Comparison of ENCODE assay signal across 15 cellular contexts in genomic region chr2:201203916-201204654, GRCh38. TPM values are rescaled to one million over a fixed set of nuclear protein-coding genes. Genes with fewer than 3 reads are reported as not detected.
A peak's percentile ranks its signal among the peaks of the same experiment; 100 is the strongest.
DNase-seq lines count a peak whose midpoint lies in the region; ATAC-seq, FAIRE-seq and TF ChIP-seq lines count a peak whose summit lies in the region.
"Had no signal": no experiment of that assay in that cellular context is flagged by ENCODE, and none has a peak within 500 bp of the region (broad histone marks: within the 10 kb centered on the region; RNA-seq: fewer than 3 reads in every experiment).

No MANE protein-coding gene starts in this region.

- H3K4me2 ChIP-seq in H1 (ENCODE audit: insufficient read depth in 1 of 2, low read depth in 2 of 2, low read length in 2 of 2) (no peak overlapping the region), HepG2 (ENCODE audit: low read depth, low read length) (peak overlapping the region; percentile 73)

- H3K27me3 ChIP-seq in AG04450 (ENCODE audit: control insufficient read depth, insufficient read depth, low read length) (no peaks in the 10 kb centered on the region), H1 (replicated peaks in 1 of 4; ENCODE audit: control insufficient read depth in 3 of 4, extremely low read depth in 1 of 4, insufficient read depth in 3 of 4, low read length in 3 of 4) (no peaks in the 10 kb centered on the region), HepG2 (ENCODE audit: control insufficient read depth in 1 of 2, insufficient read depth in 2 of 2, low read length in 2 of 2) (no peaks in the 10 kb centered on the region)
- H3K27me3 ChIP-seq: uterus had no signal

- no peak overlapping the region for H3K18ac ChIP-seq in H1 (ENCODE audit: extremely low read depth, low read length)

- 92% methylated on average over 6 of the region's 6 CpGs; no CpG with 5 or more reads in 1 of the 2 experiments for WGBS in H1 (ENCODE audit: extremely low coverage in 1 of 2, insufficient coverage in 1 of 2, insufficient read length in 1 of 2, insufficient replicate concordance in 2 of 2, low coverage in 1 of 2, low lambda C conversion rate in 2 of 2, missing lambda C conversion rate in 1 of 2), 2 experiments
- 57% methylated on average over 6 of the region's 6 CpGs for WGBS in HepG2 (ENCODE audit: low lambda C conversion rate)

- H3K79me2 ChIP-seq in H1 (ENCODE audit: control insufficient read depth in 1 of 2, insufficient read depth in 2 of 2, low read length in 2 of 2) = no peaks in the 10 kb centered on the region
- no peaks in the 10 kb centered on the region for H3K79me2 ChIP-seq in HepG2 (ENCODE audit: insufficient read depth, low read length)

- no peak overlapping the region for H2AFZ ChIP-seq in H1 (ENCODE audit: low read length)
- no peak overlapping the region for H2AFZ ChIP-seq in HepG2 (ENCODE audit: low read length)

- H4K20me1 ChIP-seq in H1 (replicated peaks in 1 of 2; ENCODE audit: control insufficient read depth in 1 of 2, insufficient read depth in 2 of 2, low read length in 2 of 2) = no peaks in the 10 kb centered on the region
- H4K20me1 ChIP-seq in HepG2 (ENCODE audit: insufficient read depth, low read length) = no peaks in the 10 kb centered on the region

- no peak overlapping the region for H2BK12ac ChIP-seq in H1 (ENCODE audit: low read depth, low read length)

- no peak overlapping the region for H3K14ac ChIP-seq in H1 (ENCODE audit: insufficient read length)

- intact Hi-C loops in HepG2 (cut with micrococcal nuclease; ENCODE audit: unreplicated experiment) (loop anchor here (1.0 kb wide), 2 partner anchors 21 to 28 kb away; partner anchors contain the start of gene CASP10), posterior cingulate gyrus (cut with DNase I) (no loop called here)

- no peak overlapping the region for H2BK5ac ChIP-seq in H1 (ENCODE audit: low read depth, low read length)

- in situ Hi-C loops in HepG2 (cut with HindIII; ENCODE audit: extremely low pct_ligation_motif_present, low pct_unique_long_range_greater_than_20kb) = no loop called here

- no peak overlapping the region for H2BK120ac ChIP-seq in H1 (replicated peaks; ENCODE audit: low read depth, low read length)

- H3K79me1 ChIP-seq in H1 (ENCODE audit: low read depth, low read length) = no peaks in the 10 kb centered on the region

- no peak overlapping the region for H4K5ac ChIP-seq in H1 (ENCODE audit: insufficient read length, low read depth, low read length)

- TF ChIP-seq POLR2A in H1 (IDR thresholded peaks at IDR 0.05; ENCODE audit: control extremely low read depth in 1 of 2, low read depth in 2 of 2, low read length in 2 of 2) (no peak), HepG2 (IDR thresholded peaks at IDR 0.05; ENCODE audit: insufficient read depth in 1 of 2, low read depth in 2 of 2, low read length in 2 of 2) (no peak; a peak in 1 of 4 replicates)

- no peak for FAIRE-seq in H1 (lab: Jason Lieb, UNC)
- peak; percentile 12 for FAIRE-seq in HepG2 (lab: Jason Lieb, UNC)

- no peak for TF ChIP-seq RAD21 in H1 (IDR thresholded peaks at IDR 0.05 in 1 of 2, conservative IDR thresholded peaks at IDR 0.05 in 1 of 2; ENCODE audit: low read depth in 2 of 2, low read length in 2 of 2)
- no peak for TF ChIP-seq RAD21 in HepG2 (CRISPR knock-in tag; IDR thresholded peaks at IDR 0.05)

- H2BK20ac ChIP-seq in H1 (ENCODE audit: low read length) = no peak overlapping the region

- DNase-seq in AG04450 (ENCODE audit: low read depth, low spot score) = peak; percentile 34
- peak; percentile 52 for DNase-seq in HFF-Myc (ENCODE audit: extremely low read depth, low read depth)
- DNase-seq in H1 (ENCODE audit: low read depth in 1 of 2, low spot score in 2 of 2) = no peak
- no peak for DNase-seq in HepG2 (ENCODE audit: low spot score)
- no peak for DNase-seq in activated CD4-positive, alpha-beta T cell treated with anti-CD3 and anti-CD28 coated beads, Interleukin-2, amount 50 U/mL, for 48 hours
- no peak for DNase-seq in posterior cingulate gyrus
- no peak for DNase-seq in nucleus accumbens (lab: John Stamatoyannopoulos, UW)
- DNase-seq in SW 1271 (lab: John Stamatoyannopoulos, UW) = no peak
- DNase-seq: AML-193; anterior cingulate cortex; NCI-H510A; stimulated activated CD8-positive, alpha-beta memory T cell treated with anti-CD3 and anti-CD28 coated beads, Interleukin-4, amount 100 ng/mL, for 48 hours had no signal

- CTCF ChIA-PET in AG04450 (lab: Charles Lee) = interaction anchor here (0.7 kb wide), 1 partner anchor 669 kb away, joined by 3 read pairs; no protein-coding TSS in a partner anchor
- CTCF ChIA-PET in H1 (lab: Charles Lee; ENCODE audit: partially characterized antibody) = interaction anchor here (1.0 to 2.0 kb wide), 2 partner anchors 22 to 28 kb away, joined by 3 to 6 read pairs; no protein-coding TSS in a partner anchor
- CTCF ChIA-PET in HepG2 (lab: Yijun Ruan, JAX; ENCODE audit: low intra/inter-chr PET ratio, low total read pairs) = no interaction called here

- no peak overlapping the region for H3K23ac ChIP-seq in H1 (ENCODE audit: insufficient read length)

- no peak overlapping the region for H3K27ac ChIP-seq in AG04450 (ENCODE audit: low read depth, low read length)
- H3K27ac ChIP-seq in H1 (ENCODE audit: low read depth, low read length) = no peak overlapping the region
- peak overlapping the region; percentile 97 for H3K27ac ChIP-seq in HepG2 (ENCODE audit: extremely low read length, insufficient read depth, low read length)
- H3K27ac ChIP-seq: RWPE1, uterus had no signal

- H3K9me3 ChIP-seq in AG04450 (ENCODE audit: control insufficient read depth, insufficient read depth, low read length) = no peaks in the 10 kb centered on the region
- no peaks in the 10 kb centered on the region for H3K9me3 ChIP-seq in H1 (ENCODE audit: insufficient read depth in 2 of 2, low read depth in 1 of 2, low read length in 1 of 2)
- H3K9me3 ChIP-seq in HepG2 (ENCODE audit: low read length) = no peaks in the 10 kb centered on the region
- H3K9me3 ChIP-seq: uterus had no signal

- no peak for TF ChIP-seq CTCF in AG04450 (IDR thresholded peaks at IDR 0.05; ENCODE audit: low read depth, low read length)
- TF ChIP-seq CTCF in HFF-Myc (IDR thresholded peaks at IDR 0.05; ENCODE audit: low read depth, low read length, missing control alignments) = no peak
- TF ChIP-seq CTCF in H1 (IDR thresholded peaks at IDR 0.05; ENCODE audit: control extremely low read depth in 1 of 3, insufficient read depth in 1 of 3, low read depth in 1 of 3, low read length in 3 of 3) = no peak
- TF ChIP-seq CTCF in HepG2 (CRISPR knock-in tag; IDR thresholded peaks at IDR 0.05) = no peak

- 0 out of 2 replicates have a peak overlapping the region, but pooled peaks have one; percentile 4 for H4K8ac ChIP-seq in H1 (ENCODE audit: extremely low read depth, insufficient read depth, low read length)

- POLR2A ChIA-PET in AG04450 (lab: Yijun Ruan, JAX) (interaction anchor here (0.7 kb wide), 1 partner anchor 738 kb away, joined by 5 read pairs; no protein-coding TSS in a partner anchor), H1 (lab: Charles Lee; ENCODE audit: partially characterized antibody) (interaction anchor here (0.6 kb wide), 1 partner anchor 418 kb away, joined by 3 read pairs; no protein-coding TSS in a partner anchor), HepG2 (lab: Yijun Ruan, JAX) (interaction anchor here (1.2 to 6.2 kb wide), 11 partner anchors 9 to 315 kb away, joined by 3 to 102 read pairs (median 11); partner anchors contain the start of genes CASP10, CFLAR, NIF3L1 and ORC2)

- no peak overlapping the region for H2BK15ac ChIP-seq in H1 (ENCODE audit: low read length)

- H3K4me3 ChIP-seq in AG04450 (ENCODE audit: low read depth, low read length) (no peak overlapping the region), HFF-Myc (replicated peaks; ENCODE audit: low read depth, low read length) (no peak overlapping the region), H1 (ENCODE audit: extremely low read depth in 1 of 4, insufficient read depth in 2 of 4, low read depth in 3 of 4, low read length in 4 of 4) (no peak overlapping the region), HepG2 (replicated peaks in 1 of 3; ENCODE audit: insufficient read depth in 1 of 3, low read depth in 2 of 3, low read length in 3 of 3) (peak overlapping the region; percentile 11 to 53 (median 12); a peak in 4 of 6 replicates)
- H3K4me3 ChIP-seq: uterus had no signal

- H3K56ac ChIP-seq in H1 (replicated peaks; ENCODE audit: insufficient read length, low read depth, low read length) = no peak overlapping the region

- H2AK5ac ChIP-seq in H1 (ENCODE audit: low read depth, low read length) = no peak overlapping the region

- H3K9ac ChIP-seq in H1 (replicated peaks in 1 of 4; ENCODE audit: extremely low read depth in 1 of 4, low read depth in 3 of 4, low read length in 3 of 4) = no peak overlapping the region
- H3K9ac ChIP-seq in HepG2 (ENCODE audit: insufficient read depth, low read depth, low read length) = peak overlapping the region; percentile 84

- peak; percentile 28 for ATAC-seq in HepG2

- no peak overlapping the region for H3K4ac ChIP-seq in H1 (replicated peaks; ENCODE audit: insufficient read length, low read depth, low read length)

- no peaks in the 10 kb centered on the region; a peak in 1 of 7 replicates for H3K4me1 ChIP-seq in H1 (replicated peaks in 1 of 4; ENCODE audit: control insufficient read depth in 3 of 4, insufficient read depth in 4 of 4, low read length in 3 of 4)
- H3K4me1 ChIP-seq in HepG2 (ENCODE audit: insufficient read depth, low read length) = peaks cover 52% of the 10 kb centered on the region
- H3K4me1 ChIP-seq: uterus had no signal

- H3K36me3 ChIP-seq in H1 (ENCODE audit: control insufficient read depth in 2 of 4, insufficient read depth in 4 of 4, low read length in 3 of 4) = no peaks in the 10 kb centered on the region
- peaks cover 15 to 40% of the 10 kb centered on the region in 2 experiments for H3K36me3 ChIP-seq in HepG2 (replicated peaks in 1 of 2; ENCODE audit: control insufficient read depth in 1 of 2, insufficient read depth in 2 of 2, low read length in 2 of 2)
- H3K36me3 ChIP-seq: uterus had no signal

- BruUV-seq in HepG2 (replicated peaks; lab: Mats Ljungman, UMichigan) = TSS peak; percentile 99

- H3K23me2 ChIP-seq in H1 (ENCODE audit: low read depth, low read length) = no peaks in the 10 kb centered on the region

- H4K91ac ChIP-seq in H1 (replicated peaks; ENCODE audit: insufficient read length, low read length) = no peak overlapping the region

- TF ChIP-seq EP300 in H1 (IDR thresholded peaks at IDR 0.05; ENCODE audit: borderline replicate concordance in 1 of 2, low read depth in 2 of 2, low read length in 2 of 2) (no peak), HepG2 (IDR thresholded peaks at IDR 0.05; ENCODE audit: low read depth in 2 of 2, low read length in 2 of 2) (no peak), HepG2 (CRISPR knock-in tag; IDR thresholded peaks at IDR 0.05; ENCODE audit: borderline replicate concordance) (no peak)

RNA-seq across cellular contexts. Expression of gene CASP10, which starts 21.1 kb away (rescaled TPM):
- polyA plus RNA-seq in AG04450 (2011; rRNA removed) = 1.5 and 2.6 TPM in 2 replicates
- polyA minus RNA-seq in AG04450 (2011; rRNA and poly(A)+ RNA removed) = 2.8 and 3.2 TPM in 2 replicates
- total RNA-seq in H1 (2021; fragmentation: NEBNext Ultra II Directional; extraction: Animal tissue kit (Norgen Biotek cat#: 25700)) = 4.0 and 4.2 TPM in 2 replicates
- polyA plus RNA-seq in H1 (2011; rRNA removed) = 2.0 and 2.3 TPM in 2 replicates
- polyA plus RNA-seq in H1 (2011; cell fraction: cytosol; rRNA removed) = 2.8 TPM
- 2.9 TPM for polyA plus RNA-seq in H1 (2011; cell fraction: nucleus; rRNA removed)
- 2.7 to 3.2 TPM (median 3.0 TPM) in 4 replicates for polyA plus RNA-seq in H1 (2012, experiment 1 of 2)
- 1.2 TPM for polyA plus RNA-seq in H1 (2012, experiment 2 of 2)
- polyA plus RNA-seq in H1 (2013, experiment 1 of 2) = 2.4 TPM
- 1.4 TPM for polyA plus RNA-seq in H1 (2013, experiment 2 of 2)
- polyA minus RNA-seq in H1 (2011; rRNA and poly(A)+ RNA removed) = 7.1 and 7.9 TPM in 2 replicates
- 3.2 TPM for polyA minus RNA-seq in H1 (2011; cell fraction: cytosol; rRNA and poly(A)+ RNA removed)
- polyA minus RNA-seq in H1 (2011; cell fraction: nucleus; rRNA and poly(A)+ RNA removed) = 8.9 TPM
- total RNA-seq in HepG2 (2016; rRNA removed; fragmentation: Illumina TruSeq; extraction: Trizol) = 22.2 and 31.1 TPM in 2 replicates
- 1.6 and 2.2 TPM in 2 replicates for total RNA-seq in HepG2 (2016; cell fraction: cytosol; rRNA removed; fragmentation: Illumina TruSeq; extraction: Trizol; ENCODE audit: low read depth)
- 22.9 and 30.3 TPM in 2 replicates for total RNA-seq in HepG2 (2016; cell fraction: insoluble cytoplasmic fraction; rRNA removed; fragmentation: Illumina TruSeq; extraction: Trizol)
- total RNA-seq in HepG2 (2016; cell fraction: membrane; rRNA removed; fragmentation: Illumina TruSeq; extraction: Trizol) = 6.6 and 8.3 TPM in 2 replicates
- 26.9 and 27.1 TPM in 2 replicates for total RNA-seq in HepG2 (2016; cell fraction: nucleus; rRNA removed; fragmentation: Illumina TruSeq; extraction: Trizol)
- 23.8 and 25.1 TPM in 2 replicates for polyA plus RNA-seq in HepG2 (2011; rRNA removed)
- 12.7 and 16.6 TPM in 2 replicates for polyA plus RNA-seq in HepG2 (2011; cell fraction: cytosol; rRNA removed)
- polyA plus RNA-seq in HepG2 (2011; cell fraction: nucleus; rRNA removed) = 24.5 and 34.7 TPM in 2 replicates
- 11.2 and 17.0 TPM in 2 replicates for polyA plus RNA-seq in HepG2 (2012)
- polyA plus RNA-seq in HepG2 (2016; cell fraction: cytosol; fragmentation: Illumina TruSeq; extraction: Trizol; ENCODE audit: low read depth) = 0.84 and 1.2 TPM in 2 replicates
- 14.4 and 15.3 TPM in 2 replicates for polyA plus RNA-seq in HepG2 (2016; cell fraction: insoluble cytoplasmic fraction; fragmentation: Illumina TruSeq; extraction: Trizol; ENCODE audit: low read depth)
- polyA plus RNA-seq in HepG2 (2016; cell fraction: membrane; fragmentation: Illumina TruSeq; extraction: Trizol; ENCODE audit: low read depth) = 1.9 and 2.2 TPM in 2 replicates
- 20.1 and 22.5 TPM in 2 replicates for polyA plus RNA-seq in HepG2 (2016; cell fraction: nucleus; fragmentation: Illumina TruSeq; extraction: Trizol; ENCODE audit: insufficient read depth, low read depth)
- polyA minus RNA-seq in HepG2 (2011; rRNA and poly(A)+ RNA removed; ENCODE audit: low replicate concordance) = 7.9 and 31.1 TPM in 2 replicates
- polyA minus RNA-seq in HepG2 (2011; cell fraction: cytosol; rRNA and poly(A)+ RNA removed) = 14.6 and 20.1 TPM in 2 replicates
- 47.4 and 79.1 TPM in 2 replicates for polyA minus RNA-seq in HepG2 (2011; cell fraction: nucleus; rRNA and poly(A)+ RNA removed)
- polyA plus RNA-seq: neural cell had no signal

RNA-seq across cellular contexts. Expression of gene CASP8, which starts 56.3 kb away (rescaled TPM):
- polyA plus RNA-seq in AG04450 (2011; rRNA removed) (17.4 and 20.8 TPM in 2 replicates), H1 (2011; rRNA removed) (2.3 and 2.8 TPM in 2 replicates), HepG2 (2011; rRNA removed) (25.0 and 28.0 TPM in 2 replicates)
- 11.0 and 13.9 TPM in 2 replicates for polyA minus RNA-seq in AG04450 (2011; rRNA and poly(A)+ RNA removed)
- 3.6 and 3.7 TPM in 2 replicates for total RNA-seq in H1 (2021; fragmentation: NEBNext Ultra II Directional; extraction: Animal tissue kit (Norgen Biotek cat#: 25700))
- 3.0 TPM for polyA plus RNA-seq in H1 (2011; cell fraction: cytosol; rRNA removed)
- 2.6 TPM for polyA plus RNA-seq in H1 (2011; cell fraction: nucleus; rRNA removed)
- 3.0 to 5.0 TPM (median 3.7 TPM) in 4 replicates for polyA plus RNA-seq in H1 (2012, experiment 1 of 2)
- 1.2 TPM for polyA plus RNA-seq in H1 (2012, experiment 2 of 2)
- 4.1 TPM for polyA plus RNA-seq in H1 (2013, experiment 1 of 2)
- polyA plus RNA-seq in H1 (2013, experiment 2 of 2) = 3.2 TPM
- polyA minus RNA-seq in H1 (2011; rRNA and poly(A)+ RNA removed) = 4.2 and 4.3 TPM in 2 replicates
- polyA minus RNA-seq in H1 (2011; cell fraction: cytosol; rRNA and poly(A)+ RNA removed) = 2.9 TPM
- 8.3 TPM for polyA minus RNA-seq in H1 (2011; cell fraction: nucleus; rRNA and poly(A)+ RNA removed)
- 52.8 and 60.9 TPM in 2 replicates for total RNA-seq in HepG2 (2016; rRNA removed; fragmentation: Illumina TruSeq; extraction: Trizol)
- total RNA-seq in HepG2 (2016; cell fraction: cytosol; rRNA removed; fragmentation: Illumina TruSeq; extraction: Trizol; ENCODE audit: low read depth) = 4.5 and 4.7 TPM in 2 replicates
- total RNA-seq in HepG2 (2016; cell fraction: insoluble cytoplasmic fraction; rRNA removed; fragmentation: Illumina TruSeq; extraction: Trizol) = 53.5 and 59.7 TPM in 2 replicates
- total RNA-seq in HepG2 (2016; cell fraction: membrane; rRNA removed; fragmentation: Illumina TruSeq; extraction: Trizol) = 8.5 and 10.6 TPM in 2 replicates
- total RNA-seq in HepG2 (2016; cell fraction: nucleus; rRNA removed; fragmentation: Illumina TruSeq; extraction: Trizol) = 51.8 and 63.9 TPM in 2 replicates
- polyA plus RNA-seq in HepG2 (2011; cell fraction: cytosol; rRNA removed) = 10.5 and 15.9 TPM in 2 replicates
- polyA plus RNA-seq in HepG2 (2011; cell fraction: nucleus; rRNA removed) = 57.5 and 66.0 TPM in 2 replicates
- 20.2 and 27.3 TPM in 2 replicates for polyA plus RNA-seq in HepG2 (2012)
- 1.3 and 1.7 TPM in 2 replicates for polyA plus RNA-seq in HepG2 (2016; cell fraction: cytosol; fragmentation: Illumina TruSeq; extraction: Trizol; ENCODE audit: low read depth)
- polyA plus RNA-seq in HepG2 (2016; cell fraction: insoluble cytoplasmic fraction; fragmentation: Illumina TruSeq; extraction: Trizol; ENCODE audit: low read depth) = 45.6 and 48.1 TPM in 2 replicates
- 4.1 and 5.4 TPM in 2 replicates for polyA plus RNA-seq in HepG2 (2016; cell fraction: membrane; fragmentation: Illumina TruSeq; extraction: Trizol; ENCODE audit: low read depth)
- 61.4 and 62.4 TPM in 2 replicates for polyA plus RNA-seq in HepG2 (2016; cell fraction: nucleus; fragmentation: Illumina TruSeq; extraction: Trizol; ENCODE audit: insufficient read depth, low read depth)
- polyA minus RNA-seq in HepG2 (2011; rRNA and poly(A)+ RNA removed; ENCODE audit: low replicate concordance) = 16.2 and 17.9 TPM in 2 replicates
- 16.5 and 18.2 TPM in 2 replicates for polyA minus RNA-seq in HepG2 (2011; cell fraction: cytosol; rRNA and poly(A)+ RNA removed)
- polyA minus RNA-seq in HepG2 (2011; cell fraction: nucleus; rRNA and poly(A)+ RNA removed) = 43.9 and 54.2 TPM in 2 replicates
- polyA plus RNA-seq: neural cell had no signal

Comparison
In these comparisons a context has a peak if more than half of its experiments do, and no peak if none do; other contexts are left out.
1. DNase-seq: peak in AG04450 (single experiment) and HFF-Myc (single experiment); none in H1 (0 of 2), HepG2 (single experiment), activated CD4-positive, alpha-beta T cell treated with anti-CD3 and anti-CD28 coated beads, Interleukin-2, amount 50 U/mL, for 48 hours (0 of 2), posterior cingulate gyrus (0 of 10), nucleus accumbens (0 of 56) and SW 1271 (0 of 2).
2. H3K4me3 ChIP-seq: peak in HepG2 (3 of 3); none in AG04450 (single experiment), HFF-Myc (single experiment) and H1 (0 of 4).